In genomic region chr1:63049135-63049534, GRCh38 we compare ENCODE assay signal across 27 cellular contexts.
"Had no signal": no experiment of that assay in that cellular context is flagged by ENCODE, and none has a peak within 500 bp of the region (broad histone marks: within the 10 kb centered on the region; RNA-seq: fewer than 3 reads in every experiment).

No MANE protein-coding gene starts in this region.

- H3K4me3 ChIP-seq: pancreas, prostate gland, right lobe of liver, sigmoid colon, stomach, thoracic aorta, thyroid gland, tibial nerve, upper lobe of left lung, vagina had no signal

- H3K4me1 Mint-ChIP-seq: natural killer cell; nephron; stimulated activated effector memory CD8-positive, alpha-beta T cell treated with anti-CD3 and anti-CD28 coated beads, Interleukin-12 subunit alpha, Interleukin-12 subunit beta, amount 100 ng/mL, for 72 hours; stimulated activated naive B cell treated with anti-CD40 and anti-IgM and Interleukin-4, amounts not matched to agents 10 μg/mL and 1 μg/mL and 100 μg/mL, for 72 hours had no signal

- H3K36me3 Mint-ChIP-seq: naive thymus-derived CD4-positive, alpha-beta T cell; natural killer cell; stimulated activated effector memory CD8-positive, alpha-beta T cell treated with anti-CD3 and anti-CD28 coated beads, Interleukin-12 subunit alpha, Interleukin-12 subunit beta, amount 100 ng/mL, for 72 hours; stimulated activated naive B cell treated with anti-CD40 and anti-IgM and Interleukin-4, amounts not matched to agents 10 μg/mL and 1 μg/mL and 100 μg/mL, for 72 hours had no signal

- DNase-seq: naive thymus-derived CD4-positive, alpha-beta T cell; natural killer cell; nucleus accumbens; pancreas; right cardiac atrium; right lobe of liver; sigmoid colon; small intestine; stimulated activated CD4-positive, alpha-beta T cell treated with anti-CD3 and anti-CD28 coated beads, Interleukin-15, amount 100 ng/mL, for 24 hours; stimulated activated CD4-positive, alpha-beta T cell treated with anti-CD3 and anti-CD28 coated beads, Interleukin-2, amount 100 ng/mL, for 24 hours; stimulated activated CD4-positive, alpha-beta T cell treated with anti-CD3 and anti-CD28 coated beads, Interleukin-2, amount 100 ng/mL, for 48 hours; stimulated activated CD4-positive, alpha-beta T cell treated with anti-CD3 and anti-CD28 coated beads, Interleukin-4, amount 100 ng/mL, for 24 hours; stimulated activated naive B cell treated with anti-CD40 and anti-IgM and Interleukin-4, amounts not matched to agents 10 μg/mL and 1 μg/mL and 100 μg/mL, for 72 hours; stimulated activated naive CD4-positive, alpha-beta T cell treated with Interleukin-2 at 50 U/mL for 16 hours; stomach; thyroid gland; trophoblast cell; upper lobe of left lung had no signal

- H3K27ac ChIP-seq: neutrophil, pancreas, prostate gland, right lobe of liver, sigmoid colon, stomach, thoracic aorta, thyroid gland, tibial nerve, upper lobe of left lung, vagina had no signal

- H3K27me3 ChIP-seq: neutrophil, pancreas, right lobe of liver, sigmoid colon, stomach, thyroid gland, tibial nerve, upper lobe of left lung, vagina had no signal

- H3K27ac Mint-ChIP-seq: naive thymus-derived CD4-positive, alpha-beta T cell; natural killer cell; nephron; stimulated activated effector memory CD8-positive, alpha-beta T cell treated with anti-CD3 and anti-CD28 coated beads, Interleukin-12 subunit alpha, Interleukin-12 subunit beta, amount 100 ng/mL, for 72 hours; stimulated activated naive B cell treated with anti-CD40 and anti-IgM and Interleukin-4, amounts not matched to agents 10 μg/mL and 1 μg/mL and 100 μg/mL, for 72 hours; stimulated activated naive CD8-positive, alpha-beta T cell treated with anti-CD3 and anti-CD28 coated beads, Interleukin-15, Interleukin-2, amounts not matched to agents 100 ng/mL and 50 ng/mL, for 24 hours had no signal

- H3K9me3 Mint-ChIP-seq: nephron; neural crest cell; stimulated activated effector memory CD8-positive, alpha-beta T cell treated with anti-CD3 and anti-CD28 coated beads, Interleukin-12 subunit alpha, Interleukin-12 subunit beta, amount 100 ng/mL, for 72 hours; stimulated activated naive B cell treated with anti-CD40 and anti-IgM and Interleukin-4, amounts not matched to agents 10 μg/mL and 1 μg/mL and 100 μg/mL, for 72 hours; stimulated activated naive CD8-positive, alpha-beta T cell treated with anti-CD3 and anti-CD28 coated beads, Interleukin-15, Interleukin-2, amounts not matched to agents 100 ng/mL and 50 ng/mL, for 24 hours had no signal

- H3K9me3 ChIP-seq: neutrophil, pancreas, prostate gland, right lobe of liver, sigmoid colon, stomach, thoracic aorta, thyroid gland, tibial nerve, upper lobe of left lung, vagina had no signal

- H3K4me1 ChIP-seq: pancreas, prostate gland, right lobe of liver, sigmoid colon, stomach, tibial nerve, upper lobe of left lung, vagina had no signal

- H3K36me3 ChIP-seq: neutrophil, pancreas, prostate gland, right lobe of liver, sigmoid colon, stomach, thoracic aorta, thyroid gland, tibial nerve, upper lobe of left lung, vagina had no signal

- ATAC-seq: naive thymus-derived CD4-positive, alpha-beta T cell; natural killer cell; pancreas; right cardiac atrium; right lobe of liver; stimulated activated effector memory CD8-positive, alpha-beta T cell treated with anti-CD3 and anti-CD28 coated beads, Interleukin-12 subunit alpha, Interleukin-12 subunit beta, amount 100 ng/mL, for 72 hours; stimulated activated naive B cell treated with anti-CD40 and anti-IgM and Interleukin-4, amounts not matched to agents 10 μg/mL and 1 μg/mL and 100 μg/mL, for 72 hours had no signal

- H3K4me3 Mint-ChIP-seq: naive thymus-derived CD4-positive, alpha-beta T cell; natural killer cell; nephron; neural crest cell; stimulated activated effector memory CD8-positive, alpha-beta T cell treated with anti-CD3 and anti-CD28 coated beads, Interleukin-12 subunit alpha, Interleukin-12 subunit beta, amount 100 ng/mL, for 72 hours; stimulated activated naive B cell treated with anti-CD40 and anti-IgM and Interleukin-4, amounts not matched to agents 10 μg/mL and 1 μg/mL and 100 μg/mL, for 72 hours; stimulated activated naive CD8-positive, alpha-beta T cell treated with anti-CD3 and anti-CD28 coated beads, Interleukin-15, Interleukin-2, amounts not matched to agents 100 ng/mL and 50 ng/mL, for 24 hours had no signal
